1 cellular context compared by ENCODE assay signal in the genomic region with DNA sequence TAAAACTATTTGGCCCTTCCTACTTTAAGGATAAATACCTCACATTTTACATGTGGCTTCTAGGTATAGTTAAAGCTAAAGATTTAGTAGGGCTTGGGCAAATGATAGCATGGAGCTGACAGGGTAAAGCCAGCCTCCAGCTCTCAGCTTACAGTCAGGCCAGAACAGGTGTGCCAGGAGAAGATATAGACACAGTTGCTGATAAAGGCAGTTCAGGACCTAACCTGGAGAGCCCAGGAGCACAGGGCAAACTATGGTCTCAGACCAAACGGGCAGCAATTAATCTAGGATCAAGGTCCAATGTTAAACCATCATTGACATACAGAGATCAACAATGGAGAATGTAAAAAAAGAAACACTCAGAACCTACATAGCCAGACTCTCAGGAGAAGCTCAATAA.
TF ChIP-seq lines count a peak whose summit lies in the region.

No MANE protein-coding gene starts in this region.

TF ChIP-seq in H1, 55 proteins besides CTCF, POLR2A, EP300 and RAD21:
- TF ChIP-seq SIN3A (conservative IDR thresholded peaks at IDR 0.05 in 1 of 2, IDR thresholded peaks at IDR 0.05 in 1 of 2; ENCODE audit: low read depth in 1 of 2, low read length in 2 of 2) (no peak), MAFK (IDR thresholded peaks at IDR 0.05; ENCODE audit: low read depth, low read length) (no peak), NRF1 (IDR thresholded peaks at IDR 0.05; ENCODE audit: low read depth, low read length) (no peak), CREB1 (IDR thresholded peaks at IDR 0.05) (no peak), EZH2 (IDR thresholded peaks at IDR 0.05; ENCODE audit: low read depth, low read length, severe bottlenecking) (no peak), KDM4A (IDR thresholded peaks at IDR 0.05; ENCODE audit: low read depth, low read length, severe bottlenecking) (no peak), JUN (IDR thresholded peaks at IDR 0.05; ENCODE audit: low read depth, low read length) (no peak), BCL11A (IDR thresholded peaks at IDR 0.05; ENCODE audit: low read depth in 2 of 2, low read length in 2 of 2) (no peak), CTBP2 (IDR thresholded peaks at IDR 0.05; ENCODE audit: borderline replicate concordance, insufficient read depth, insufficient read length, low read length) (no peak), EGR1 (IDR thresholded peaks at IDR 0.05; ENCODE audit: borderline replicate concordance, low read depth, low read length) (no peak), KDM5A (IDR thresholded peaks at IDR 0.05; ENCODE audit: low read length) (no peak), ZNF274 (IDR thresholded peaks at IDR 0.05; ENCODE audit: borderline replicate concordance, extremely low read depth, low read length) (no peak), ASH2L (IDR thresholded peaks at IDR 0.05; ENCODE audit: low read length) (no peak), BRCA1 (IDR thresholded peaks at IDR 0.05; ENCODE audit: low read depth, low read length) (no peak)
- TF ChIP-seq, protein P1, sequence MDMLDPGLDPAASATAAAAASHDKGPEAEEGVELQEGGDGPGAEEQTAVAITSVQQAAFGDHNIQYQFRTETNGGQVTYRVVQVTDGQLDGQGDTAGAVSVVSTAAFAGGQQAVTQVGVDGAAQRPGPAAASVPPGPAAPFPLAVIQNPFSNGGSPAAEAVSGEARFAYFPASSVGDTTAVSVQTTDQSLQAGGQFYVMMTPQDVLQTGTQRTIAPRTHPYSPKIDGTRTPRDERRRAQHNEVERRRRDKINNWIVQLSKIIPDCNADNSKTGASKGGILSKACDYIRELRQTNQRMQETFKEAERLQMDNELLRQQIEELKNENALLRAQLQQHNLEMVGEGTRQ (IDR thresholded peaks at IDR 0.05; ENCODE audit: low read length) = no peak
